In genomic region chr9:19303216-19303615, GRCh38 we compare ENCODE assay signal across 26 cellular contexts.
"Had no signal": no experiment of that assay in that cellular context is flagged by ENCODE, and none has a peak within 500 bp of the region (broad histone marks: within the 10 kb centered on the region; RNA-seq: fewer than 3 reads in every experiment).

No MANE protein-coding gene starts in this region.

- H3K4me3 Mint-ChIP-seq: dendritic cell treated with granulocyte-macrophage colony-stimulating factor and Interleukin-4, amounts not matched to agents 40 ng/mL and 50 ng/mL, for 4 days; effector memory CD8-positive, alpha-beta T cell; endodermal cell had no signal

- H3K4me1 ChIP-seq: colonic mucosa, esophagus squamous epithelium, gastrocnemius medialis, heart right ventricle, left lung, lower lobe of right lung had no signal

- H3K9me3 Mint-ChIP-seq: dendritic cell treated with granulocyte-macrophage colony-stimulating factor and Interleukin-4, amounts not matched to agents 40 ng/mL and 50 ng/mL, for 4 days; effector memory CD8-positive, alpha-beta T cell; endodermal cell had no signal

- H3K27me3 Mint-ChIP-seq: dendritic cell treated with granulocyte-macrophage colony-stimulating factor and Interleukin-4, amounts not matched to agents 40 ng/mL and 50 ng/mL, for 4 days; effector memory CD8-positive, alpha-beta T cell had no signal

- DNase-seq: colonic mucosa; cortex of kidney; effector CD8-positive, alpha-beta T cell; effector memory CD8-positive, alpha-beta T cell; endodermal cell; erythroblast; esophagus squamous epithelium; foreskin fibroblast; foreskin melanocyte; gastrocnemius medialis; glutamatergic neuron; head of caudate nucleus; heart right ventricle; hippocampal formation; left cardiac atrium; left lung; left ventricle myocardium superior; lower lobe of right lung; mesendoderm; midbrain had no signal

- H3K9me3 ChIP-seq: colonic mucosa, esophagus squamous epithelium, gastrocnemius medialis, heart right ventricle, left lung, lower lobe of right lung had no signal

- H3K36me3 ChIP-seq: colonic mucosa had no signal

- ATAC-seq: effector memory CD8-positive, alpha-beta T cell; esophagus mucosa; gastrocnemius medialis; heart right ventricle; left cardiac atrium; left lung; left ventricle myocardium superior; lower lobe of right lung had no signal

- H3K4me3 ChIP-seq: colonic mucosa, esophagus squamous epithelium, gastrocnemius medialis, heart right ventricle, left lung, lower lobe of right lung had no signal

- H3K27ac ChIP-seq: colonic mucosa, epithelial cell of prostate, esophagus squamous epithelium, gastrocnemius medialis, heart right ventricle, left lung, lower lobe of right lung had no signal

- FAIRE-seq: endometrium, islet of Langerhans, keratinocyte had no signal

- H3K27me3 ChIP-seq: colonic mucosa, esophagus squamous epithelium, gastrocnemius medialis, heart right ventricle, left lung had no signal

- H3K27ac Mint-ChIP-seq: dendritic cell treated with granulocyte-macrophage colony-stimulating factor and Interleukin-4, amounts not matched to agents 40 ng/mL and 50 ng/mL, for 4 days; endodermal cell had no signal
